ENCODE assay signal across 37 cellular contexts in genomic region chr7:122663733-122664132, GRCh38. TPM values are rescaled to one million over a fixed set of nuclear protein-coding genes. Genes with fewer than 3 reads are reported as not detected.
"Had no signal": no experiment of that assay in that cellular context is flagged by ENCODE, and none has a peak within 500 bp of the region (broad histone marks: within the 10 kb centered on the region; RNA-seq: fewer than 3 reads in every experiment).

No MANE protein-coding gene starts in this region.

- H3K36me3 ChIP-seq: MG63 had no signal

- H3K27me3 ChIP-seq: MG63 had no signal

- H3K4me3 ChIP-seq: MG63 had no signal

- H3K9me3 ChIP-seq: MG63 had no signal

- DNase-seq: Karpas-422, Kasumi-1, MG63, MM.1S, MV-4-11, NCI-H1048, NCI-H1092, NCI-H1092 treated with DMSO at 0.1 percent for 48 hours, NCI-H1105, NCI-H1105 treated with DMSO at 0.1 percent for 48 hours, NCI-H1417, NCI-H1417 treated with DMSO at 0.1 percent for 48 hours, NCI-H1436, NCI-H1436 treated with DMSO at 0.1 percent for 48 hours, NCI-H146, NCI-H1694, NCI-H1694 treated with DMSO at 0.1 percent for 48 hours, NCI-H187, NCI-H187 treated with DMSO at 0.1 percent for 48 hours, NCI-H1930, NCI-H2029, NCI-H2029 treated with DMSO at 0.1 percent for 48 hours, NCI-H2081, NCI-H2081 treated with DMSO at 0.1 percent for 48 hours, NCI-H2107, NCI-H2171, NCI-H2171 treated with DMSO at 0.1 percent for 48 hours, NCI-H2227 treated with DMSO at 0.1 percent for 48 hours, NCI-H226, NCI-H345, NCI-H446, NCI-H446 treated with DMSO at 0.1 percent for 48 hours, NCI-H510A, NCI-H510A treated with DMSO at 0.1 percent for 48 hours, NCI-H524 had no signal

RNA-seq across cellular contexts. Expression of gene RNF133, which starts 35.2 kb away (rescaled TPM):
- total RNA-seq: LHCN-M2 had no signal

RNA-seq across cellular contexts. Expression of gene RNF148, which starts 39.0 kb away (rescaled TPM):
- total RNA-seq: LHCN-M2, M059J had no signal
